ENCODE assay signal across 13 cellular contexts in the genomic region with DNA sequence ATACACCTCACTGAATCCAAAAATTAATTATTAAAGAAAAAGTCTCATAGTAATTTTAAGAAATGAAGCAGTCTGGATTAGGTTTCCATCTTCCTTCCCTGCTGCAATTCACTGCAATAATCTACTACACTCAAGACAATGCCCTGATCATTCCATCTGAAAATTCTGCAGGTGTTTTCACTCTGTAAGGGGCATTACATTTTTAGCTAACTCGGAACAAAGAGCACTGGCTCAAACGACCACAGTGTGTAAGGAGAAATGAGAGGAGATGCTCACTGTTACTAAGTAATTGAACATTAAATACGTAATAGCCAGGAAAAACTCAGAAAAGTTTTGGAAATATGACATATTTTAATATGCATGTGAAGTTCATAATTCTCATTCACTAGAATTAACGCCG. TPM values are rescaled to one million over a fixed set of nuclear protein-coding genes. Genes with fewer than 3 reads are reported as not detected.
DNase-seq lines count a peak whose midpoint lies in the region; ATAC-seq, FAIRE-seq and TF ChIP-seq lines count a peak whose summit lies in the region.
"Had no signal": no experiment of that assay in that cellular context is flagged by ENCODE, and none has a peak within 500 bp of the region (broad histone marks: within the 10 kb centered on the region; RNA-seq: fewer than 3 reads in every experiment).

No MANE protein-coding gene starts in this region.

- H3K9ac ChIP-seq in GM12878 (ENCODE audit: control insufficient read depth, insufficient read depth, low read length): peak overlapping the region; percentile 78

- BruUV-seq in Caco-2 (replicated peaks; lab: Mats Ljungman, UMichigan) (no TSS peak), GM12878 (replicated peaks; lab: Mats Ljungman, UMichigan) (no TSS peak)

- no peak overlapping the region for H3K27ac Mint-ChIP-seq in Caco-2 (ENCODE audit: unreplicated experiment)
- peak overlapping the region; percentile 90 to 92 for H3K27ac Mint-ChIP-seq in natural killer cell
- H3K27ac Mint-ChIP-seq: activated CD8-positive, alpha-beta T cell treated with anti-CD3 and anti-CD28 coated beads, Interleukin-2, amount 10 ng/mL, durations not matched to agents 7 days and 5 days; activated naive CD8-positive, alpha-beta T cell treated with anti-CD3 and anti-CD28 coated beads, Interleukin-2, amount 10 ng/mL, durations not matched to agents 7 days and 5 days had no signal

- no peaks in the 10 kb centered on the region for H3K9me3 ChIP-seq in Caco-2
- H3K9me3 ChIP-seq in GM12878 (replicated peaks; ENCODE audit: control insufficient read depth, insufficient read depth, low read length): no peaks in the 10 kb centered on the region

- SMC1A ChIA-PET in GM12878 (lab: Charles Lee; ENCODE audit: uncharacterized antibody, unreplicated experiment): interaction anchor here (0.7 to 15.2 kb wide), 9 partner anchors 8 to 431 kb away, joined by 3 to 169 read pairs (median 4); no protein-coding TSS in a partner anchor

- H3K27me3 ChIP-seq in Caco-2 (replicated peaks; ENCODE audit: control insufficient read depth, insufficient read depth, low read length) (no peaks in the 10 kb centered on the region), H7 (ENCODE audit: control insufficient read depth, insufficient read depth, low read length) (no peaks in the 10 kb centered on the region), GM12878 (replicated peaks in 1 of 2; ENCODE audit: control insufficient read depth in 2 of 2, insufficient read depth in 2 of 2, low read length in 1 of 2) (no peaks in the 10 kb centered on the region)

- H3K4me1 ChIP-seq in Caco-2 (peaks cover 38% of the 10 kb centered on the region), GM12878 (ENCODE audit: control insufficient read depth, insufficient read depth, low read length) (peaks cover 28% of the 10 kb centered on the region)

- POLR2A ChIA-PET in Caco-2 (lab: Charles Lee): no interaction called here
- POLR2A ChIA-PET in GM12878 (lab: Charles Lee): interaction anchor here (1.0 to 2.1 kb wide), 6 partner anchors 11 to 49 kb away, joined by 3 to 8 read pairs (median 6); no protein-coding TSS in a partner anchor

- H3K36me3 ChIP-seq in Caco-2 (ENCODE audit: control insufficient read depth, insufficient read depth, low read length) (no peaks in the 10 kb centered on the region), H7 (replicated peaks; ENCODE audit: control insufficient read depth, insufficient read depth, low read length) (no peaks in the 10 kb centered on the region), GM12878 (ENCODE audit: control insufficient read depth in 2 of 2, insufficient read depth in 2 of 2, low read length in 1 of 2) (no peaks in the 10 kb centered on the region)

- ATAC-seq in GM12878 (no peak), natural killer cell (no peak), HG03280 (IDR thresholded peaks at IDR 0.05; ENCODE audit: unreplicated experiment) (no peak)
- ATAC-seq: activated CD8-positive, alpha-beta T cell treated with anti-CD3 and anti-CD28 coated beads, Interleukin-2, amount 10 ng/mL, durations not matched to agents 7 days and 5 days had no signal

- peaks cover 25% of the 10 kb centered on the region for H3K4me1 Mint-ChIP-seq in Caco-2 (ENCODE audit: low read depth, unreplicated experiment)
- peaks cover 38 to 60% of the 10 kb centered on the region in 2 donors for H3K4me1 Mint-ChIP-seq in natural killer cell

- RAD21 ChIA-PET in GM12878 (lab: Charles Lee; ENCODE audit: unreplicated experiment): interaction anchor here (1.2 to 14.0 kb wide), 6 partner anchors 11 to 260 kb away, joined by 3 to 168 read pairs (median 5); a partner anchor contains a TSS

- H3K4me3 ChIP-seq in Caco-2 (ENCODE audit: low read depth, low read length): peak overlapping the region; percentile 67
- H3K4me3 ChIP-seq in H7 (ENCODE audit: insufficient read depth, low read depth, low read length): peak overlapping the region; percentile 86
- H3K4me3 ChIP-seq in GM12878: peak overlapping the region; percentile 100
- H3K4me3 ChIP-seq: lung had no signal

- DNase-seq in Caco-2: no peak
- no peak for DNase-seq in H7
- DNase-seq in GM12878 (ENCODE audit: low read depth, low spot score): no peak
- no peak for DNase-seq in natural killer cell
- DNase-seq in Ammon's horn (ENCODE audit: low spot score): no peak
- no peak for DNase-seq in hippocampal formation (lab: John Stamatoyannopoulos, UW)
- DNase-seq: activated CD8-positive, alpha-beta T cell treated with anti-CD3 and anti-CD28 coated beads, Interleukin-2, amount 10 ng/mL, durations not matched to agents 7 days and 5 days; activated naive CD8-positive, alpha-beta T cell treated with anti-CD3 and anti-CD28 coated beads, Interleukin-2, amount 10 ng/mL, durations not matched to agents 7 days and 5 days; OCI-M1; T-helper 9 cell had no signal

- H3K4me3 Mint-ChIP-seq in Caco-2 (ENCODE audit: unreplicated experiment) (peak overlapping the region; percentile 94), natural killer cell (peak overlapping the region; percentile 99)
- H3K4me3 Mint-ChIP-seq: activated CD8-positive, alpha-beta T cell treated with anti-CD3 and anti-CD28 coated beads, Interleukin-2, amount 10 ng/mL, durations not matched to agents 7 days and 5 days had no signal

- H3K9me3 Mint-ChIP-seq in Caco-2 (ENCODE audit: unreplicated experiment) (no peaks in the 10 kb centered on the region), natural killer cell (no peaks in the 10 kb centered on the region)
- H3K9me3 Mint-ChIP-seq: activated naive CD8-positive, alpha-beta T cell treated with anti-CD3 and anti-CD28 coated beads, Interleukin-2, amount 10 ng/mL, durations not matched to agents 7 days and 5 days had no signal

- TF ChIP-seq RAD21 in GM12878 (IDR thresholded peaks at IDR 0.05; ENCODE audit: insufficient read depth, low read depth, low read length): no peak

- TF ChIP-seq POLR2A in GM12878 (IDR thresholded peaks at IDR 0.05; ENCODE audit: low read depth, low read length): no peak

- H3K27me3 Mint-ChIP-seq in Caco-2 (ENCODE audit: insufficient read depth, unreplicated experiment) (no peaks in the 10 kb centered on the region), natural killer cell (ENCODE audit: low read depth in 2 of 2) (no peaks in the 10 kb centered on the region)

- no peaks in the 10 kb centered on the region for H4K20me1 ChIP-seq in GM12878 (ENCODE audit: control insufficient read depth, insufficient read depth)

- TF ChIP-seq CTCF in Caco-2 (IDR thresholded peaks at IDR 0.05; ENCODE audit: insufficient read depth in 1 of 2, low read depth in 1 of 2, low read length in 1 of 2, severe bottlenecking in 1 of 2, unreplicated experiment in 1 of 2) (no peak), GM12878 (IDR thresholded peaks at IDR 0.05 in 2 of 3, conservative IDR thresholded peaks at IDR 0.05 in 1 of 3; ENCODE audit: control insufficient read depth in 2 of 3, extremely low read depth in 1 of 3, insufficient read depth in 1 of 3, low read depth in 3 of 3, low read length in 3 of 3) (no peak), natural killer cell (IDR thresholded peaks at IDR 0.05) (no peak)

- peak overlapping the region; percentile 88 for H3K27ac ChIP-seq in GM12878 (ENCODE audit: control insufficient read depth, insufficient read depth)

- no peak overlapping the region for H2AFZ ChIP-seq in GM12878 (ENCODE audit: control insufficient read depth, low read depth, low read length)

- no peak for FAIRE-seq in GM12878 (lab: Jason Lieb, UNC)

- peaks cover 86% of the 10 kb centered on the region for H3K79me2 ChIP-seq in GM12878 (ENCODE audit: control insufficient read depth, insufficient read depth, low read length)

- no peak for TF ChIP-seq EP300 in GM12878 (IDR thresholded peaks at IDR 0.05; ENCODE audit: borderline replicate concordance in 1 of 2, control insufficient read depth in 1 of 2, low read depth in 2 of 2, low read length in 2 of 2)

- H3K4me2 ChIP-seq in GM12878 (ENCODE audit: control insufficient read depth, insufficient read depth): peak overlapping the region; percentile 40

- in situ Hi-C loops in GM12878 (cut with MboI): no loop called here

- 76% methylated on average over 5 of the region's 5 CpGs for WGBS in GM12878 (ENCODE audit: insufficient coverage, insufficient replicate concordance, low lambda C conversion rate, missing lambda C conversion rate)

- CTCF ChIA-PET in Caco-2 (lab: Charles Lee): no interaction called here
- CTCF ChIA-PET in GM12878 (lab: Yijun Ruan, JAX): interaction anchor here (0.9 to 14.8 kb wide), 5 partner anchors 24 to 72 kb away, joined by 3 to 135 read pairs (median 4); no protein-coding TSS in a partner anchor

- H3K36me3 Mint-ChIP-seq in Caco-2 (ENCODE audit: insufficient read depth, unreplicated experiment) (peaks cover 6% of the 10 kb centered on the region), natural killer cell (no peaks in the 10 kb centered on the region)
- H3K36me3 Mint-ChIP-seq: activated naive CD8-positive, alpha-beta T cell treated with anti-CD3 and anti-CD28 coated beads, Interleukin-2, amount 10 ng/mL, durations not matched to agents 7 days and 5 days had no signal

- intact Hi-C loops in Caco-2 (cut with micrococcal nuclease; ENCODE audit: unreplicated experiment) (loop anchor here (5.0 kb wide), 1 partner anchor 71 kb away; no protein-coding TSS in a partner anchor), GM12878 (cut with micrococcal nuclease; ENCODE audit: unreplicated experiment) (no loop called here), natural killer cell (cut with micrococcal nuclease) (loop anchor here (2.0 to 10.0 kb wide), 2 partner anchors 48 to 332 kb away; a partner anchor contains a TSS)

TF ChIP-seq in GM12878, 131 proteins besides CTCF, POLR2A, EP300 and RAD21:
- TF ChIP-seq RUNX3 (IDR thresholded peaks at IDR 0.05; ENCODE audit: low read length) (no peak), PML (IDR thresholded peaks at IDR 0.05; ENCODE audit: low read length) (peak; percentile 12; the same call in 1 of the 2 replicates)

RNA-seq across cellular contexts. Expression of a gene that starts 1.3 kb away (rescaled TPM):
- total RNA-seq in Caco-2 (2022) (22.4 and 28.5 TPM in 2 replicates), GM12878 (2014; rRNA removed) (14.8 and 17.8 TPM in 2 replicates), GM12878 (2014; rRNA removed; fragmentation: Illumina TruSeq; extraction: Trizol) (20.8 and 21.9 TPM in 2 replicates), GM12878 (2021) (43.0 and 44.5 TPM in 2 replicates), natural killer cell (10 to 100 TPM; 18.6 to 33.0 (median 20.6) TPM)
- 15.3 and 25.4 TPM in 2 replicates for total RNA-seq in H7 (2014; rRNA removed; shearing (Covaris generic))
- 40.1 and 41.4 TPM in 2 replicates for total RNA-seq in GM12878 (2013; cell fraction: nucleolus; rRNA removed)
- polyA plus RNA-seq in GM12878 (2011; ENCODE audit: low read depth): 6.5 TPM
- polyA plus RNA-seq in GM12878 (2011; rRNA removed) (47.4 and 82.7 TPM in 2 replicates), GM12878 (2014; fragmentation: Illumina TruSeq; extraction: Trizol) (35.7 and 48.3 TPM in 2 replicates), GM12878 (2014; fragmentation: Nextera tagmentation; extraction: Ambion mirVana) (10 to 100 TPM; 13.4 to 14.1 TPM), GM12878 (2014; rRNA removed) (20.2 and 21.3 TPM in 2 replicates), GM12878 (2016; fragmentation: Nextera tagmentation; extraction: Ambion mirVana) (10 to 100 TPM; 11.9 to 13.6 TPM)
- 11.0 and 15.6 TPM in 2 replicates for polyA plus RNA-seq in GM12878 (2011; cell fraction: cytosol; rRNA removed)
- 32.3 and 32.5 TPM in 2 replicates for polyA plus RNA-seq in GM12878 (2011; cell fraction: nucleus; rRNA removed)
- 18.1 and 21.1 TPM in 2 replicates for polyA plus RNA-seq in GM12878 (2012)
- polyA minus RNA-seq in GM12878 (2011; rRNA and poly(A)+ RNA removed): 26.6 and 46.6 TPM in 2 replicates
- 24.7 and 28.3 TPM in 2 replicates for polyA minus RNA-seq in GM12878 (2011; cell fraction: cytosol; rRNA and poly(A)+ RNA removed)
- polyA minus RNA-seq in GM12878 (2011; cell fraction: nucleus; rRNA and poly(A)+ RNA removed): 15.2 and 19.9 TPM in 2 replicates
- total RNA-seq: LHCN-M2 had no signal
